8 cellular contexts compared by ENCODE assay signal in genomic region chr9:63812822-63813221, GRCh38.
DNase-seq lines count a peak whose midpoint lies in the region; ATAC-seq and TF ChIP-seq lines count a peak whose summit lies in the region.
"Not testable (repeated sequence)": the region's sequence is repeated elsewhere in the genome, so short reads cannot be mapped to it uniquely, and the experiment has no call there.

No MANE protein-coding gene starts in this region.

- not testable (repeated sequence) for DNase-seq in activated CD4-positive, alpha-beta T cell treated with anti-CD3 and anti-CD28 coated beads for 36 hours; natural killer cell
- DNase-seq in Right ventricle myocardium superior = peak; percentile 35

- H3K9me3 ChIP-seq in ES-I3 (ENCODE audit: control insufficient read depth, insufficient read depth, low read length) = not testable (repeated sequence)

- peak; percentile 60 for ATAC-seq in GM19351 (IDR thresholded peaks at IDR 0.05; ENCODE audit: unreplicated experiment)
- ATAC-seq in GM21619 (IDR thresholded peaks at IDR 0.05; ENCODE audit: unreplicated experiment) = peak; percentile 64
- ATAC-seq in HG02885 (IDR thresholded peaks at IDR 0.05; ENCODE audit: poor library complexity, unreplicated experiment) = peak; percentile 76
- ATAC-seq in HG03442 (IDR thresholded peaks at IDR 0.05; ENCODE audit: unreplicated experiment) = peak; percentile 60
- peak; percentile 64 for ATAC-seq in activated CD4-positive, alpha-beta T cell treated with anti-CD3 and anti-CD28 coated beads for 36 hours
- ATAC-seq in Right ventricle myocardium superior (ENCODE audit: poor library complexity) = peak; percentile 59
- peak; percentile 75 to 82 (median 75) for ATAC-seq in natural killer cell

- H3K27ac Mint-ChIP-seq in activated CD4-positive, alpha-beta T cell treated with anti-CD3 and anti-CD28 coated beads for 36 hours; natural killer cell: not testable (repeated sequence)

- intact Hi-C loops in activated CD4-positive, alpha-beta T cell treated with anti-CD3 and anti-CD28 coated beads for 36 hours (cut with DNase I, micrococcal nuclease); Right ventricle myocardium superior (cut with DNase I); natural killer cell (cut with micrococcal nuclease): not testable (repeated sequence)

- CTCF ChIA-PET in activated CD4-positive, alpha-beta T cell treated with anti-CD3 and anti-CD28 coated beads for 36 hours (lab: Charles Lee) = not testable (repeated sequence)

- not testable (repeated sequence) for H3K36me3 ChIP-seq in ES-I3 (ENCODE audit: insufficient read depth, low read length)

- not testable (repeated sequence) for H3K4me3 Mint-ChIP-seq in activated CD4-positive, alpha-beta T cell treated with anti-CD3 and anti-CD28 coated beads for 36 hours; natural killer cell

- not testable (repeated sequence) for TF ChIP-seq CTCF in natural killer cell (IDR thresholded peaks at IDR 0.05)

- peaks cover 12% of the 10 kb centered on the region for H3K4me1 Mint-ChIP-seq in activated CD4-positive, alpha-beta T cell treated with anti-CD3 and anti-CD28 coated beads for 36 hours
- peaks cover 11 to 14% of the 10 kb centered on the region in 2 donors for H3K4me1 Mint-ChIP-seq in natural killer cell

- not testable (repeated sequence) for H3K4me1 ChIP-seq in ES-I3 (ENCODE audit: insufficient read depth, low read length)

- not testable (repeated sequence) for H3K36me3 Mint-ChIP-seq in activated CD4-positive, alpha-beta T cell treated with anti-CD3 and anti-CD28 coated beads for 36 hours (ENCODE audit: low read depth)
- H3K36me3 Mint-ChIP-seq in natural killer cell = peaks cover 10% of the 10 kb centered on the region

- H3K27me3 Mint-ChIP-seq in activated CD4-positive, alpha-beta T cell treated with anti-CD3 and anti-CD28 coated beads for 36 hours = peaks cover 11% of the 10 kb centered on the region
- H3K27me3 Mint-ChIP-seq in natural killer cell (ENCODE audit: low read depth in 2 of 2) = peaks cover 9 to 12% of the 10 kb centered on the region in 2 donors

- H3K9me3 Mint-ChIP-seq in activated CD4-positive, alpha-beta T cell treated with anti-CD3 and anti-CD28 coated beads for 36 hours (ENCODE audit: low read depth) = peaks cover 26% of the 10 kb centered on the region
- H3K9me3 Mint-ChIP-seq in natural killer cell = peaks cover 12 to 22% of the 10 kb centered on the region in 2 donors

- peak overlapping the region; percentile 20; the same call in 1 of the 2 replicates for H3K9ac ChIP-seq in ES-I3 (ENCODE audit: low read depth, low read length)

- POLR2A ChIA-PET in activated CD4-positive, alpha-beta T cell treated with anti-CD3 and anti-CD28 coated beads for 36 hours (lab: Charles Lee) = not testable (repeated sequence)
